28 cellular contexts compared by ENCODE assay signal in genomic region chr12:55428844-55429243, GRCh38.
"Had no signal": no experiment of that assay in that cellular context is flagged by ENCODE, and none has a peak within 500 bp of the region (broad histone marks: within the 10 kb centered on the region; RNA-seq: fewer than 3 reads in every experiment).

No MANE protein-coding gene starts in this region.

- H3K27ac ChIP-seq: adrenal gland, body of pancreas, SJCRH30, SK-N-MC had no signal

- H3K9me3 ChIP-seq: adrenal gland, body of pancreas, MG63, SJCRH30 had no signal

- DNase-seq: activated CD4-positive, alpha-beta T cell treated with anti-CD3 and anti-CD28 coated beads for 36 hours; activated CD4-positive, alpha-beta T cell treated with anti-CD3 and anti-CD28 coated beads, Interleukin-2, amount 10 ng/mL, durations not matched to agents 7 days and 5 days; activated CD4-positive, alpha-beta T cell treated with anti-CD3 and anti-CD28 coated beads, Interleukin-2, amount 50 U/mL, for 48 hours; activated CD8-positive, alpha-beta T cell treated with anti-CD3 and anti-CD28 coated beads, Interleukin-2, amount 10 ng/mL, durations not matched to agents 7 days and 5 days; activated gamma-delta T cell treated with Interleukin-2 at 50 U/mL for 16 hours; activated naive CD4-positive, alpha-beta T cell treated with anti-CD3 and anti-CD28 coated beads for 36 hours; activated T-cell treated with anti-CD3 and anti-CD28 coated beads, Interleukin-2, amount 50 U/mL, for 4 hours; adrenal gland; body of pancreas; caudate nucleus; cerebellar nuclear complex; MG63; NCI-H1048; NCI-H1105 treated with DMSO at 0.1 percent for 48 hours; NCI-H1436; NCI-H1694; NCI-H2029; NCI-H345; NCI-H524 treated with DMSO at 0.1 percent for 48 hours; SHP77; SJCRH30 had no signal

- H3K36me3 ChIP-seq: adrenal gland, MG63, SJCRH30 had no signal

- H3K27me3 ChIP-seq: adrenal gland, body of pancreas, MG63, SJCRH30 had no signal

- H3K4me1 ChIP-seq: adrenal gland, body of pancreas, SJCRH30 had no signal

- FAIRE-seq: astrocyte, bronchial epithelial cell, TTC549 had no signal

- H3K4me3 ChIP-seq: adrenal gland, body of pancreas, MG63, SJCRH30, SK-N-MC had no signal

- ATAC-seq: activated CD4-positive, alpha-beta T cell treated with anti-CD3 and anti-CD28 coated beads for 36 hours; activated CD4-positive, CD25-positive, alpha-beta regulatory T cell treated with anti-CD3 and anti-CD28 coated beads, Interleukin-2, amount 50 U/mL, for 24 hours; activated CD8-positive, alpha-beta T cell treated with anti-CD3 and anti-CD28 coated beads, Interleukin-2, amount 10 ng/mL, durations not matched to agents 7 days and 5 days; activated naive CD4-positive, alpha-beta T cell treated with anti-CD3 and anti-CD28 coated beads, Interleukin-2, amount 50 U/mL, for 72 hours; activated T-cell treated with anti-CD3 and anti-CD28 coated beads, Interleukin-2, amount 50 U/mL, for 4 hours; body of pancreas; Panc1 had no signal
